In the genomic region with DNA sequence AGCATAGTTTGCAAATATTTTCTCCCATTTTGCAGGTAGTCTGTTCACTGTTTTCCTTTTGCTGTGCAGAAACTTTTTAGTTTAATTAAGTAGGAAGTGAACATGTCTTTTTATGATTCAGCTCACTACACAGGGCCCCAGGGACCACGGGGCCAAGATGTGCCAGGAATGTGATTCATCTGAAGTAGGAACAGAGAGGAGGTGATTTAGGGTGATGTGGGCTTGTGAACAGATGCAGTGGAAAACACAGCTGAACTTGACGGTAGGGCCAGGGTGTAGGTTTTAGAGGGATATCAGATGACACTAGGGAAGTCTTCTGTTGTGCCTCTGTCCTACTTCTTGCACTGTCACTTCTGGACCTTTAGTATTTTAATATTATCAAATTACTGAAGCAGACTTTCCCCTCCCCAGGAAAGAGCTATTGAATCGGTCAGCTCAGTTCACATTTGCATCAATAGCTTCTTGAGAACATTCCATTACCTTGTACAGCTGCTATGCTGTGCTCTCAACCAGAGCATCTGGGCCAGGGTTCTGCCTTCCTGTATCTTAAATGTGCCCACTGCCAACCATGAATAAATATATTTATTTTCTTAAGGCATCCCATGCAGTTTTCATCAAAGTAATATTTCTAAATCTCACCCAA, we compare ENCODE assay signal across 8 cellular contexts.
DNase-seq lines count a peak whose midpoint lies in the region; ATAC-seq and TF ChIP-seq lines count a peak whose summit lies in the region.

No MANE protein-coding gene starts in this region.

- peak overlapping the region; percentile 17; the same call in 1 of the 2 replicates for H3K4me2 ChIP-seq in KMS-11

- no peaks in the 10 kb centered on the region for H3K27me3 ChIP-seq in CD4-positive, CD25-positive, alpha-beta regulatory T cell (ENCODE audit: control insufficient read depth, insufficient read depth, low read length)
- no peaks in the 10 kb centered on the region for H3K27me3 ChIP-seq in KMS-11 (ENCODE audit: insufficient read depth, low read depth)
- H3K27me3 ChIP-seq in brain microvascular endothelial cell (replicated peaks), result no peaks in the 10 kb centered on the region

- H4K20me1 ChIP-seq in KMS-11 (ENCODE audit: insufficient read depth), result no peaks in the 10 kb centered on the region

- H3K4me1 Mint-ChIP-seq in CD4-positive, CD25-positive, alpha-beta regulatory T cell, result peaks cover 5 to 36% (median 32%) of the 10 kb centered on the region in 4 donors
- H3K4me1 Mint-ChIP-seq in nephron progenitor cell, result peaks cover 30% of the 10 kb centered on the region

- H3K9ac ChIP-seq in KMS-11, result no peak overlapping the region

- H2AFZ ChIP-seq in KMS-11 (ENCODE audit: low read depth), result no peak overlapping the region

- in situ Hi-C loops in brain microvascular endothelial cell (cut with HindIII; ENCODE audit: low pct_ligation_motif_present, low sequenced_read_pairs), result no loop called here

- no peak overlapping the region for H3K4me3 ChIP-seq in CD4-positive, CD25-positive, alpha-beta regulatory T cell (ENCODE audit: low read depth, low read length)
- H3K4me3 ChIP-seq in KMS-11 (IDR thresholded peaks at IDR 0.05; ENCODE audit: insufficient read depth, low read depth, low read length) (no peak overlapping the region), brain microvascular endothelial cell (ENCODE audit: low read depth, low read length) (no peak overlapping the region)

- peaks cover 2% of the 10 kb centered on the region for H3K4me1 ChIP-seq in CD4-positive, CD25-positive, alpha-beta regulatory T cell (ENCODE audit: control insufficient read depth, insufficient read depth, low read length, poor library complexity, severe bottlenecking)
- H3K4me1 ChIP-seq in KMS-11 (ENCODE audit: low read depth, poor library complexity, severe bottlenecking), result peaks cover 32% of the 10 kb centered on the region

- no peaks in the 10 kb centered on the region for H3K9me3 ChIP-seq in CD4-positive, CD25-positive, alpha-beta regulatory T cell (ENCODE audit: control insufficient read depth in 2 of 2, low read length in 2 of 2)

- H3K36me3 Mint-ChIP-seq in CD4-positive, CD25-positive, alpha-beta regulatory T cell, result peaks cover 23% of the 10 kb centered on the region
- no peaks in the 10 kb centered on the region for H3K36me3 Mint-ChIP-seq in nephron progenitor cell (ENCODE audit: low read depth)

- H3K27ac Mint-ChIP-seq in CD4-positive, CD25-positive, alpha-beta regulatory T cell, result peak overlapping the region in 2 of 3 donors; percentile 27 to 63
- H3K27ac Mint-ChIP-seq in nephron progenitor cell, result no peak overlapping the region

- no peaks in the 10 kb centered on the region for H3K27me3 Mint-ChIP-seq in CD4-positive, CD25-positive, alpha-beta regulatory T cell
- peaks cover 4% of the 10 kb centered on the region for H3K27me3 Mint-ChIP-seq in nephron progenitor cell (ENCODE audit: low read depth, poor library complexity)

- H3K9me3 Mint-ChIP-seq in CD4-positive, CD25-positive, alpha-beta regulatory T cell, result no peaks in the 10 kb centered on the region
- no peaks in the 10 kb centered on the region for H3K9me3 Mint-ChIP-seq in nephron progenitor cell

- peaks cover 12% of the 10 kb centered on the region for H3K36me3 ChIP-seq in CD4-positive, CD25-positive, alpha-beta regulatory T cell (ENCODE audit: control insufficient read depth, insufficient read depth, low read length)
- H3K36me3 ChIP-seq in KMS-11 (ENCODE audit: insufficient read depth) (no peaks in the 10 kb centered on the region), brain microvascular endothelial cell (replicated peaks) (no peaks in the 10 kb centered on the region)

- no peak for ATAC-seq in CD4-positive, CD25-positive, alpha-beta regulatory T cell (ENCODE audit: low read depth in 2 of 2)

- no peak overlapping the region for H3K27ac ChIP-seq in CD4-positive, CD25-positive, alpha-beta regulatory T cell (ENCODE audit: insufficient read depth, low read length, poor library complexity, severe bottlenecking)
- H3K27ac ChIP-seq in KMS-11, result no peak overlapping the region
- H3K27ac ChIP-seq in brain microvascular endothelial cell, result peak overlapping the region; percentile 55

- TF ChIP-seq CTCF in KMS-11 (conservative IDR thresholded peaks at IDR 0.05; ENCODE audit: low read depth, low read length), result no peak
- TF ChIP-seq CTCF in brain microvascular endothelial cell (IDR thresholded peaks at IDR 0.05; ENCODE audit: low read depth, low read length, missing control alignments), result no peak
- no peak for TF ChIP-seq CTCF in nephron progenitor cell (IDR thresholded peaks at IDR 0.05)

- no peak for DNase-seq in CD4-positive, CD25-positive, alpha-beta regulatory T cell
- DNase-seq in brain microvascular endothelial cell (peak; percentile 84), nephron progenitor cell (peak; percentile 37), NCI-H2196 (lab: John Stamatoyannopoulos, UW; ENCODE audit: unreplicated experiment) (no peak), occipital lobe (lab: John Stamatoyannopoulos, UW) (no peak), NCI-H2081 treated with DMSO at 0.1 percent for 48 hours (lab: John Stamatoyannopoulos, UW) (no peak)
- DNase-seq in activated effector memory CD4-positive, alpha-beta T cell treated with Interleukin-2 at 50 U/mL for 16 hours, result no peak

- no peak overlapping the region for H3K4me3 Mint-ChIP-seq in CD4-positive, CD25-positive, alpha-beta regulatory T cell
- peak overlapping the region; percentile 9 for H3K4me3 Mint-ChIP-seq in nephron progenitor cell

- no peaks in the 10 kb centered on the region for H3K79me2 ChIP-seq in KMS-11 (ENCODE audit: insufficient read depth, low read depth)

Comparison
In these comparisons a context has a peak if more than half of its experiments do, and no peak if none do; other contexts are left out.
1. DNase-seq: peak in brain microvascular endothelial cell (single experiment) and nephron progenitor cell (single experiment); none in CD4-positive, CD25-positive, alpha-beta regulatory T cell (0 of 3), NCI-H2196 (single experiment), occipital lobe (single experiment), activated effector memory CD4-positive, alpha-beta T cell treated with Interleukin-2 at 50 U/mL for 16 hours (single experiment) and NCI-H2081 treated with DMSO at 0.1 percent for 48 hours (single experiment).